ENCODE assay signal across 15 cellular contexts in the genomic region with DNA sequence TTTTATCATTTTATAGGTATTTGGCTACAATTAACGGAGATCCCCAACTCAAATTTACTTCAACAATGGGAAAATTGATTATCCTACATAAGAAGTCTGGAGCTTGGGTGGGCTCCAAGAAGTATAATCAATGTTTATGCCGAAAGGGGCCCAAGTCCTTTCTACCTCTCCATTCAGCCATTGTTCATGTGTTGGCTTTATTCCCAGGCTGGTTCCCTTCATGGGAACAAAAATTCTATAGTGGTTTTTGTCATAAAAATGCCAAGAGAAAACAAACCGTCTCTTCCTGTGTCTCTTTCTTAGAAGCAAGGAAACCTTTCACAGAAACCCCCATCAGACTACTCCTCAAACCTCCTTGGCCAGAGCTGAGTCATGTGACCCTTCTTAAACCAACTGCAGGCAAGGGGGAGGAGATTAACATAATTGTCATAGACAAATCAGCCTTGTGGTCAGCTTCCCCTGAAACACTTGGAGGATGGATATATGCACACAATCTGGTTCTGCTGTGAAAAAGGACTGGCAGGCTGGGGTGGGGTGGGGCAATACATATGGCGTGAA.
DNase-seq lines count a peak whose midpoint lies in the region; ATAC-seq and TF ChIP-seq lines count a peak whose summit lies in the region.
"Had no signal": no experiment of that assay in that cellular context is flagged by ENCODE, and none has a peak within 500 bp of the region (broad histone marks: within the 10 kb centered on the region; RNA-seq: fewer than 3 reads in every experiment).

No MANE protein-coding gene starts in this region.

- H2AFZ ChIP-seq in DND-41 (ENCODE audit: low read depth, low read length), result peak overlapping the region; percentile 54; the same call in 1 of the 2 replicates
- H2AFZ ChIP-seq in PC-3 (ENCODE audit: low read length), result no peak overlapping the region

- H3K4me3 ChIP-seq in DND-41 (ENCODE audit: low read depth in 1 of 2, low read length in 2 of 2), result peak overlapping the region in 1 of 2 experiments; percentile 20; a peak in 2 of 4 replicates
- H3K4me3 ChIP-seq in PC-3 (ENCODE audit: low read length), result no peak overlapping the region
- no peak overlapping the region for H3K4me3 ChIP-seq in astrocyte of the cerebellum (ENCODE audit: low read depth, low read length)
- no peak overlapping the region for H3K4me3 ChIP-seq in naive thymus-derived CD4-positive, alpha-beta T cell (ENCODE audit: low read length)
- H3K4me3 ChIP-seq: GM12878, spleen had no signal

- no peaks in the 10 kb centered on the region for H3K36me3 ChIP-seq in DND-41 (ENCODE audit: insufficient read depth, low read length)
- no peaks in the 10 kb centered on the region for H3K36me3 ChIP-seq in PC-3 (ENCODE audit: low read depth, low read length)
- H3K36me3 ChIP-seq in naive thymus-derived CD4-positive, alpha-beta T cell (ENCODE audit: control insufficient read depth in 2 of 3, insufficient read depth in 3 of 3, low read length in 3 of 3), result no peaks in the 10 kb centered on the region
- H3K36me3 ChIP-seq: spleen had no signal

- TF ChIP-seq CTCF in DND-41 (IDR thresholded peaks at IDR 0.05; ENCODE audit: borderline replicate concordance, extremely low read depth, low read length, poor library complexity, severe bottlenecking) (no peak), PC-3 (conservative IDR thresholded peaks at IDR 0.05; ENCODE audit: low read depth, low read length) (no peak), astrocyte of the cerebellum (IDR thresholded peaks at IDR 0.05; ENCODE audit: low read depth, low read length, missing control alignments) (no peak)

- H3K79me2 ChIP-seq in DND-41 (ENCODE audit: insufficient read depth, low read length) (no peaks in the 10 kb centered on the region), PC-3 (ENCODE audit: low read length) (no peaks in the 10 kb centered on the region)

- peaks cover 0 to 28% (median 0%) of the 10 kb centered on the region in 5 donors for H3K36me3 Mint-ChIP-seq in naive thymus-derived CD4-positive, alpha-beta T cell
- H3K36me3 Mint-ChIP-seq: activated naive CD4-positive, alpha-beta T cell treated with anti-CD3 and anti-CD28 coated beads, Interleukin-2, amount 50 U/mL, for 24 hours had no signal

- H3K27me3 Mint-ChIP-seq in naive thymus-derived CD4-positive, alpha-beta T cell, result no peaks in the 10 kb centered on the region
- H3K27me3 Mint-ChIP-seq: activated naive CD4-positive, alpha-beta T cell treated with anti-CD3 and anti-CD28 coated beads, Interleukin-2, amount 50 U/mL, for 24 hours; progenitor cell of endocrine pancreas had no signal

- H3K9me3 ChIP-seq in DND-41 (ENCODE audit: insufficient read depth, low read length, severe bottlenecking), result no peaks in the 10 kb centered on the region
- no peaks in the 10 kb centered on the region for H3K9me3 ChIP-seq in PC-3 (ENCODE audit: low read length)
- no peaks in the 10 kb centered on the region for H3K9me3 ChIP-seq in naive thymus-derived CD4-positive, alpha-beta T cell (ENCODE audit: control insufficient read depth in 2 of 3, low read length in 3 of 3)
- H3K9me3 ChIP-seq: spleen had no signal

- peak overlapping the region in 1 of 9 donors; percentile 73 for H3K27ac Mint-ChIP-seq in naive thymus-derived CD4-positive, alpha-beta T cell
- H3K27ac Mint-ChIP-seq: activated naive CD4-positive, alpha-beta T cell treated with anti-CD3 and anti-CD28 coated beads, Interleukin-2, amount 50 U/mL, for 24 hours; progenitor cell of endocrine pancreas had no signal

- H3K9me2 ChIP-seq in PC-3 (replicated peaks; ENCODE audit: low read length), result no peaks in the 10 kb centered on the region

- DNase-seq in A172 (ENCODE audit: low spot score), result peak; percentile 21
- peak; percentile 59 for DNase-seq in DND-41
- peak; percentile 11 for DNase-seq in PC-3
- peak; percentile 31 for DNase-seq in astrocyte of the cerebellum (ENCODE audit: low read depth)
- DNase-seq in naive thymus-derived CD4-positive, alpha-beta T cell, result no peak
- no peak for DNase-seq in stimulated activated CD4-positive, alpha-beta T cell treated with anti-CD3 and anti-CD28 coated beads, Interleukin-4, amount 100 ng/mL, for 4 hours
- no peak for DNase-seq in HCEC 1CT
- no peak for DNase-seq in NCI-H2171 treated with DMSO at 0.1 percent for 48 hours (lab: John Stamatoyannopoulos, UW)
- DNase-seq: caudate nucleus, SIG-M5, spleen had no signal

- peak overlapping the region in 1 of 10 donors; percentile 54 for H3K4me3 Mint-ChIP-seq in naive thymus-derived CD4-positive, alpha-beta T cell
- H3K4me3 Mint-ChIP-seq: activated naive CD4-positive, alpha-beta T cell treated with anti-CD3 and anti-CD28 coated beads, Interleukin-2, amount 50 U/mL, for 24 hours had no signal

- H4K20me1 ChIP-seq in DND-41 (ENCODE audit: insufficient read depth, low read length), result no peaks in the 10 kb centered on the region
- no peaks in the 10 kb centered on the region for H4K20me1 ChIP-seq in PC-3 (ENCODE audit: low read length)

- no TSS peak for BruUV-seq in PC-3 (replicated peaks; lab: Mats Ljungman, UMichigan)

- peak overlapping the region; percentile 21; the same call in 1 of the 2 replicates for H3K4me2 ChIP-seq in DND-41 (ENCODE audit: insufficient read depth, low read length)
- no peak overlapping the region for H3K4me2 ChIP-seq in PC-3 (ENCODE audit: low read length)

- H3K27me3 ChIP-seq in DND-41 (ENCODE audit: insufficient read depth, low read length, poor library complexity) (no peaks in the 10 kb centered on the region), PC-3 (ENCODE audit: low read length) (no peaks in the 10 kb centered on the region)
- H3K27me3 ChIP-seq in naive thymus-derived CD4-positive, alpha-beta T cell (ENCODE audit: control insufficient read depth in 2 of 2, insufficient read depth in 2 of 2, low read length in 2 of 2), result no peaks in the 10 kb centered on the region
- H3K27me3 ChIP-seq: spleen had no signal

- POLR2A ChIA-PET in PC-3 (lab: Charles Lee; ENCODE audit: unreplicated experiment), result no interaction called here
- POLR2A ChIA-PET in naive thymus-derived CD4-positive, alpha-beta T cell (lab: Charles Lee), result no interaction called here

- intact Hi-C loops in PC-3 (cut with micrococcal nuclease), result no loop called here
- intact Hi-C loops in naive thymus-derived CD4-positive, alpha-beta T cell (cut with micrococcal nuclease), result no loop called here

- ATAC-seq in DND-41 (ENCODE audit: insufficient read depth, low read depth), result peak; percentile 79
- ATAC-seq in PC-3, result no peak
- no peak for ATAC-seq in naive thymus-derived CD4-positive, alpha-beta T cell
- ATAC-seq: GM12878 had no signal

- no peaks in the 10 kb centered on the region for H3F3A ChIP-seq in PC-3 (ENCODE audit: low read length, unreplicated experiment)

- H3K9me3 Mint-ChIP-seq in naive thymus-derived CD4-positive, alpha-beta T cell, result peaks cover 0 to 17% (median 0%) of the 10 kb centered on the region in 11 donors
- H3K9me3 Mint-ChIP-seq: activated naive CD4-positive, alpha-beta T cell treated with anti-CD3 and anti-CD28 coated beads, Interleukin-2, amount 50 U/mL, for 24 hours had no signal

- H3K4me1 Mint-ChIP-seq in naive thymus-derived CD4-positive, alpha-beta T cell, result peaks cover 6 to 38% (median 12%) of the 10 kb centered on the region in 7 donors

- in situ Hi-C loops in astrocyte of the cerebellum (cut with HindIII; ENCODE audit: low sequenced_read_pairs), result no loop called here

- H3K4me1 ChIP-seq in DND-41 (ENCODE audit: insufficient read depth, low read length) (peaks cover 42% of the 10 kb centered on the region), PC-3 (ENCODE audit: insufficient read depth, low read length) (no peaks in the 10 kb centered on the region)
- H3K4me1 ChIP-seq in naive thymus-derived CD4-positive, alpha-beta T cell (ENCODE audit: control insufficient read depth in 2 of 2, insufficient read depth in 2 of 2, low read length in 2 of 2), result peaks cover 3 to 5% of the 10 kb centered on the region in 2 donors

- CTCF ChIA-PET in PC-3 (lab: Charles Lee), result no interaction called here
- CTCF ChIA-PET in naive thymus-derived CD4-positive, alpha-beta T cell (lab: Charles Lee), result no interaction called here

- H3K27ac ChIP-seq in DND-41 (ENCODE audit: low read length) (peak overlapping the region; percentile 72), PC-3 (ENCODE audit: low read length) (no peak overlapping the region)
- no peak overlapping the region for H3K27ac ChIP-seq in naive thymus-derived CD4-positive, alpha-beta T cell (ENCODE audit: low read depth, low read length)
- H3K27ac ChIP-seq: HL-60, spleen had no signal

- H3K9ac ChIP-seq in DND-41 (ENCODE audit: low read depth, low read length) (no peak overlapping the region; the same call in 1 of the 2 replicates), PC-3 (ENCODE audit: low read length) (no peak overlapping the region)

Comparison
In these comparisons a context has a peak if more than half of its experiments do, and no peak if none do; other contexts are left out.
1. DNase-seq: peak in A172 (single experiment), DND-41 (single experiment), PC-3 (single experiment) and astrocyte of the cerebellum (single experiment); none in naive thymus-derived CD4-positive, alpha-beta T cell (0 of 9), stimulated activated CD4-positive, alpha-beta T cell treated with anti-CD3 and anti-CD28 coated beads, Interleukin-4, amount 100 ng/mL, for 4 hours (0 of 2), HCEC 1CT (single experiment) and NCI-H2171 treated with DMSO at 0.1 percent for 48 hours (single experiment).